Comparison of ENCODE assay signal across 27 cellular contexts in genomic region chr3:38368238-38368637, GRCh38. TPM values are rescaled to one million over a fixed set of nuclear protein-coding genes. Genes with fewer than 3 reads are reported as not detected.
A peak's percentile ranks its signal among the peaks of the same experiment; 100 is the strongest.
DNase-seq lines count a peak whose midpoint lies in the region; FAIRE-seq and TF ChIP-seq lines count a peak whose summit lies in the region.
"Had no signal": no experiment of that assay in that cellular context is flagged by ENCODE, and none has a peak within 500 bp of the region (broad histone marks: within the 10 kb centered on the region; RNA-seq: fewer than 3 reads in every experiment).

No MANE protein-coding gene starts in this region.

- no peak overlapping the region for H3K27ac ChIP-seq in OCI-LY1 (ENCODE audit: low read depth, low read length, poor library complexity, severe bottlenecking)
- no peak overlapping the region for H3K27ac ChIP-seq in H1 (ENCODE audit: low read depth, low read length)
- H3K27ac ChIP-seq in trophoblast cell (ENCODE audit: low read depth, low read length), result peak overlapping the region; percentile 20
- H3K27ac ChIP-seq: 22Rv1, breast epithelium, colonic mucosa, heart left ventricle, lower lobe of right lung, pancreas, SK-N-MC, stomach, thyroid gland had no signal

- FAIRE-seq in H1 (lab: Jason Lieb, UNC) (no peak), GM19239 (lab: Jason Lieb, UNC) (no peak)
- FAIRE-seq: pancreas, small intestine had no signal

- TF ChIP-seq CTCF in OCI-LY1 (IDR thresholded peaks at IDR 0.05; ENCODE audit: low read length) (peak; percentile 16; the same call in 1 of the 2 replicates), H1 (IDR thresholded peaks at IDR 0.05; ENCODE audit: control extremely low read depth in 1 of 3, insufficient read depth in 1 of 3, low read depth in 1 of 3, low read length in 3 of 3) (peak; percentile 5 to 30 (median 16); a peak in 3 of 4 replicates)

- H3K18ac ChIP-seq in H1 (ENCODE audit: extremely low read depth, low read length), result no peak overlapping the region
- no peak overlapping the region for H3K18ac ChIP-seq in trophoblast cell (ENCODE audit: low read length)

- CTCF ChIA-PET in H1 (lab: Charles Lee; ENCODE audit: partially characterized antibody), result interaction anchor here (0.7 to 1.8 kb wide), 8 partner anchors 10 to 251 kb away, joined by 3 to 13 read pairs (median 4); partner anchors contain the start of gene XYLB

- peak; percentile 7 for DNase-seq in NCI-H82 (lab: John Stamatoyannopoulos, UW)
- DNase-seq in NCI-H82 treated with DMSO at 0.1 percent for 48 hours (lab: John Stamatoyannopoulos, UW; ENCODE audit: unreplicated experiment), result no peak
- no peak for DNase-seq in H1 (ENCODE audit: low read depth in 1 of 2, low spot score in 2 of 2)
- no peak for DNase-seq in trophoblast cell
- DNase-seq in NCI-H2196 treated with DMSO at 0.1 percent for 48 hours (lab: John Stamatoyannopoulos, UW; ENCODE audit: unreplicated experiment), result no peak
- no peak for DNase-seq in SKM-1 treated with dmso at 0.1 percent for 144 hours (lab: John Stamatoyannopoulos, UW; ENCODE audit: unreplicated experiment)
- no peak for DNase-seq in GM19239 (ENCODE audit: insufficient read length, low spot score)
- DNase-seq: activated CD4-positive, alpha-beta T cell treated with anti-CD3 and anti-CD28 coated beads, Interleukin-2, amount 10 ng/mL, durations not matched to agents 7 days and 5 days; activated naive CD4-positive, alpha-beta T cell treated with anti-CD3 and anti-CD28 coated beads, Interleukin-2, amount 10 ng/mL, durations not matched to agents 7 days and 5 days; colonic mucosa; effector CD8-positive, alpha-beta T cell; foreskin fibroblast; heart left ventricle; lower lobe of right lung; NCI-H1694 treated with DMSO at 0.1 percent for 48 hours; NCI-H2171; NCI-H524 treated with DMSO at 0.1 percent for 48 hours; pancreas; retina; small intestine; stimulated activated CD4-positive, alpha-beta T cell treated with anti-CD3 and anti-CD28 coated beads, Interleukin-2, amount 100 ng/mL, for 24 hours; stomach; thyroid gland had no signal

- no peak overlapping the region for H2BK15ac ChIP-seq in H1 (ENCODE audit: low read length)

- H3K23ac ChIP-seq in H1 (ENCODE audit: insufficient read length) (no peak overlapping the region), trophoblast cell (ENCODE audit: low read length) (no peak overlapping the region)

- TF ChIP-seq EP300 in H1 (IDR thresholded peaks at IDR 0.05; ENCODE audit: borderline replicate concordance in 1 of 2, low read depth in 2 of 2, low read length in 2 of 2), result no peak

- no peak overlapping the region for H4K5ac ChIP-seq in H1 (ENCODE audit: insufficient read length, low read depth, low read length)

- WGBS in H1 (ENCODE audit: extremely low coverage in 1 of 2, insufficient coverage in 1 of 2, insufficient read length in 1 of 2, insufficient replicate concordance in 2 of 2, low coverage in 1 of 2, low lambda C conversion rate in 2 of 2, missing lambda C conversion rate in 1 of 2), 2 experiments, result 84% methylated on average over 5 of the region's 5 CpGs; no CpG with 5 or more reads in 1 of the 2 experiments
- WGBS in trophoblast cell (ENCODE audit: extremely low coverage, insufficient coverage, insufficient read length), result no CpG with 5 or more reads among the region's 5 CpGs

- no peak overlapping the region for H2AFZ ChIP-seq in OCI-LY1 (ENCODE audit: low read length)
- H2AFZ ChIP-seq in H1 (ENCODE audit: low read length), result no peak overlapping the region
- no peak overlapping the region for H2AFZ ChIP-seq in trophoblast cell (ENCODE audit: insufficient read depth, low read length, poor library complexity)

- H3K14ac ChIP-seq in H1 (ENCODE audit: insufficient read length) (no peak overlapping the region), trophoblast cell (ENCODE audit: low read length) (no peak overlapping the region)

- H3K9me3 ChIP-seq in OCI-LY1 (ENCODE audit: low read length) (no peaks in the 10 kb centered on the region), H1 (ENCODE audit: insufficient read depth in 2 of 2, low read depth in 1 of 2, low read length in 1 of 2) (peaks cover 4 to 8% of the 10 kb centered on the region in 2 experiments; a peak in 2 of 4 replicates), trophoblast cell (ENCODE audit: insufficient read depth, low read depth, low read length) (peaks cover 2% of the 10 kb centered on the region)
- H3K9me3 ChIP-seq: breast epithelium, colonic mucosa, heart left ventricle, lower lobe of right lung, pancreas, stomach, thyroid gland had no signal

- H3K4me2 ChIP-seq in OCI-LY1 (ENCODE audit: low read length), result no peak overlapping the region
- no peak overlapping the region for H3K4me2 ChIP-seq in H1 (ENCODE audit: insufficient read depth in 1 of 2, low read depth in 2 of 2, low read length in 2 of 2)
- H3K4me2 ChIP-seq in trophoblast cell (ENCODE audit: low read length), result no peak overlapping the region

- no peaks in the 10 kb centered on the region for H3K23me2 ChIP-seq in H1 (ENCODE audit: low read depth, low read length)

- POLR2A ChIA-PET in H1 (lab: Charles Lee; ENCODE audit: partially characterized antibody), result no interaction called here

- H3K4me3 ChIP-seq in OCI-LY1 (ENCODE audit: low read depth, low read length, poor library complexity, severe bottlenecking), result no peak overlapping the region
- no peak overlapping the region for H3K4me3 ChIP-seq in H1 (ENCODE audit: extremely low read depth in 1 of 4, insufficient read depth in 2 of 4, low read depth in 3 of 4, low read length in 4 of 4)
- H3K4me3 ChIP-seq in trophoblast cell (ENCODE audit: low read depth, low read length), result no peak overlapping the region
- H3K4me3 ChIP-seq: breast epithelium, colonic mucosa, heart left ventricle, lower lobe of right lung, pancreas, SK-N-MC, stomach, thyroid gland had no signal

- H3K4me1 ChIP-seq in OCI-LY1 (ENCODE audit: insufficient read depth, low read length, severe bottlenecking) (no peaks in the 10 kb centered on the region), H1 (replicated peaks in 1 of 4; ENCODE audit: control insufficient read depth in 3 of 4, insufficient read depth in 4 of 4, low read length in 3 of 4) (no peaks in the 10 kb centered on the region; a peak in 1 of 7 replicates), trophoblast cell (ENCODE audit: control insufficient read depth in 1 of 2, insufficient read depth in 2 of 2, low read length in 2 of 2) (peaks cover 9 to 15% of the 10 kb centered on the region in 2 experiments)
- H3K4me1 ChIP-seq: breast epithelium, colonic mucosa, heart left ventricle, lower lobe of right lung, pancreas, stomach, thyroid gland had no signal

- H4K12ac ChIP-seq in trophoblast cell (ENCODE audit: low read depth, low read length), result no peak overlapping the region

- H3K79me2 ChIP-seq in OCI-LY1 (ENCODE audit: insufficient read depth, low read length) (no peaks in the 10 kb centered on the region), H1 (ENCODE audit: control insufficient read depth in 1 of 2, insufficient read depth in 2 of 2, low read length in 2 of 2) (no peaks in the 10 kb centered on the region), trophoblast cell (ENCODE audit: control insufficient read depth, insufficient read depth, low read length, poor library complexity) (no peaks in the 10 kb centered on the region)

- no peak overlapping the region for H3K4ac ChIP-seq in H1 (replicated peaks; ENCODE audit: insufficient read length, low read depth, low read length)
- no peak overlapping the region for H3K4ac ChIP-seq in trophoblast cell (ENCODE audit: low read depth, low read length)

- H2BK120ac ChIP-seq in H1 (replicated peaks; ENCODE audit: low read depth, low read length) (no peak overlapping the region), trophoblast cell (ENCODE audit: insufficient read depth, low read length, poor library complexity) (no peak overlapping the region)

- TF ChIP-seq RAD21 in H1 (IDR thresholded peaks at IDR 0.05 in 1 of 2, conservative IDR thresholded peaks at IDR 0.05 in 1 of 2; ENCODE audit: low read depth in 2 of 2, low read length in 2 of 2), result peak; percentile 4 to 32; a peak in 2 of 4 replicates

- H4K8ac ChIP-seq in H1 (ENCODE audit: extremely low read depth, insufficient read depth, low read length), result no peak overlapping the region
- H4K8ac ChIP-seq in trophoblast cell (ENCODE audit: low read depth, low read length), result no peak overlapping the region

- H3K56ac ChIP-seq in H1 (replicated peaks; ENCODE audit: insufficient read length, low read depth, low read length), result no peak overlapping the region

- H3K79me1 ChIP-seq in H1 (ENCODE audit: low read depth, low read length) (no peaks in the 10 kb centered on the region), trophoblast cell (ENCODE audit: low read length) (no peaks in the 10 kb centered on the region)

- H4K20me1 ChIP-seq in OCI-LY1 (ENCODE audit: insufficient read depth, low read length) (no peaks in the 10 kb centered on the region), H1 (replicated peaks in 1 of 2; ENCODE audit: control insufficient read depth in 1 of 2, insufficient read depth in 2 of 2, low read length in 2 of 2) (no peaks in the 10 kb centered on the region)

- H2BK20ac ChIP-seq in H1 (ENCODE audit: low read length), result no peak overlapping the region

- H2AK5ac ChIP-seq in H1 (ENCODE audit: low read depth, low read length), result no peak overlapping the region
- H2AK5ac ChIP-seq in trophoblast cell (ENCODE audit: low read length), result no peak overlapping the region

- no peaks in the 10 kb centered on the region for H3K27me3 ChIP-seq in OCI-LY1 (ENCODE audit: insufficient read depth, low read length)
- H3K27me3 ChIP-seq in H1 (replicated peaks in 1 of 4; ENCODE audit: control insufficient read depth in 3 of 4, extremely low read depth in 1 of 4, insufficient read depth in 3 of 4, low read length in 3 of 4), result no peaks in the 10 kb centered on the region
- no peaks in the 10 kb centered on the region for H3K27me3 ChIP-seq in trophoblast cell (ENCODE audit: insufficient read depth, low read length)
- H3K27me3 ChIP-seq: breast epithelium, colonic mucosa, heart left ventricle, pancreas, stomach, thyroid gland had no signal

- H3K36me3 ChIP-seq in OCI-LY1 (ENCODE audit: insufficient read depth, low read length) (peaks cover 58% of the 10 kb centered on the region), H1 (ENCODE audit: control insufficient read depth in 2 of 4, insufficient read depth in 4 of 4, low read length in 3 of 4) (peaks cover 0 to 8% (median 5%) of the 10 kb centered on the region in 4 experiments; a peak in 3 of 8 replicates), trophoblast cell (ENCODE audit: control insufficient read depth in 1 of 2, insufficient read depth in 2 of 2, low read length in 2 of 2) (peaks cover 2 to 5% of the 10 kb centered on the region in 2 experiments)
- H3K36me3 ChIP-seq: breast epithelium, colonic mucosa, thyroid gland had no signal

- no peaks in the 10 kb centered on the region for H3K9me2 ChIP-seq in OCI-LY1 (ENCODE audit: low read depth, low read length)

- H3F3A ChIP-seq in OCI-LY1 (ENCODE audit: insufficient read depth, low read length), result no peaks in the 10 kb centered on the region

- H4K91ac ChIP-seq in H1 (replicated peaks; ENCODE audit: insufficient read length, low read length), result no peak overlapping the region
- H4K91ac ChIP-seq in trophoblast cell (ENCODE audit: low read depth, low read length), result no peak overlapping the region

- no peak for TF ChIP-seq POLR2A in H1 (IDR thresholded peaks at IDR 0.05; ENCODE audit: control extremely low read depth in 1 of 2, low read depth in 2 of 2, low read length in 2 of 2)

- H2BK12ac ChIP-seq in H1 (ENCODE audit: low read depth, low read length) (no peak overlapping the region), trophoblast cell (ENCODE audit: low read length) (no peak overlapping the region)

- H3K9ac ChIP-seq in OCI-LY1 (ENCODE audit: low read length) (no peak overlapping the region), H1 (replicated peaks in 1 of 4; ENCODE audit: extremely low read depth in 1 of 4, low read depth in 3 of 4, low read length in 3 of 4) (no peak overlapping the region), trophoblast cell (ENCODE audit: low read length) (no peak overlapping the region)

- H2BK5ac ChIP-seq in H1 (ENCODE audit: low read depth, low read length) (no peak overlapping the region), trophoblast cell (ENCODE audit: low read depth, low read length, poor library complexity) (no peak overlapping the region)

RNA-seq across cellular contexts. Expression of gene XYLB, which starts 21.7 kb away (rescaled TPM):
- total RNA-seq in H1 (2021; fragmentation: NEBNext Ultra II Directional; extraction: Animal tissue kit (Norgen Biotek cat#: 25700)), result 5.3 and 5.5 TPM in 2 replicates
- 1.7 and 2.8 TPM in 2 replicates for polyA plus RNA-seq in H1 (2011; rRNA removed)
- polyA plus RNA-seq in H1 (2011; cell fraction: cytosol; rRNA removed), result 2.8 TPM
- 10.3 TPM for polyA plus RNA-seq in H1 (2011; cell fraction: nucleus; rRNA removed)
- polyA plus RNA-seq in H1 (2012, experiment 1 of 2), result 1.8 to 4.6 TPM (median 2.0 TPM) in 4 replicates
- 0.81 TPM for polyA plus RNA-seq in H1 (2012, experiment 2 of 2)
- polyA plus RNA-seq in H1 (2013, experiment 1 of 2), result 2.8 TPM
- 1.7 TPM for polyA plus RNA-seq in H1 (2013, experiment 2 of 2)
- 6.7 and 7.9 TPM in 2 replicates for polyA minus RNA-seq in H1 (2011; rRNA and poly(A)+ RNA removed)
- polyA minus RNA-seq in H1 (2011; cell fraction: cytosol; rRNA and poly(A)+ RNA removed), result 1.9 TPM
- 27.7 TPM for polyA minus RNA-seq in H1 (2011; cell fraction: nucleus; rRNA and poly(A)+ RNA removed)
- polyA plus RNA-seq in trophoblast cell (2013), result 2.2 and 2.4 TPM in 2 replicates
